Comparison of ENCODE assay signal across 1 cellular context in genomic region chr11:95792200-95792599, GRCh38.
TF ChIP-seq lines count a peak whose summit lies in the region.

No MANE protein-coding gene starts in this region.

TF ChIP-seq in A549, 52 proteins besides CTCF, POLR2A, EP300 and RAD21 (continued from another document):
- TF ChIP-seq HMGXB4 (CRISPR knock-in tag; IDR thresholded peaks at IDR 0.05; ENCODE audit: borderline replicate concordance) (no peak), JUNB (IDR thresholded peaks at IDR 0.05) (no peak), HOXB5 (CRISPR knock-in tag; IDR thresholded peaks at IDR 0.05) (no peak), ELK1 (IDR thresholded peaks at IDR 0.05; ENCODE audit: low read depth, low read length) (no peak), MAX (IDR thresholded peaks at IDR 0.05) (no peak), TFCP2L1 (CRISPR knock-in tag; IDR thresholded peaks at IDR 0.05) (no peak), CHD2 (IDR thresholded peaks at IDR 0.05; ENCODE audit: low read length, partially characterized antibody) (no peak)
